Comparison of ENCODE assay signal across 20 cellular contexts in genomic region chr5:160923431-160923830, GRCh38.
DNase-seq lines count a peak whose midpoint lies in the region; ATAC-seq, FAIRE-seq and TF ChIP-seq lines count a peak whose summit lies in the region.
"Had no signal": no experiment of that assay in that cellular context is flagged by ENCODE, and none has a peak within 500 bp of the region (broad histone marks: within the 10 kb centered on the region; RNA-seq: fewer than 3 reads in every experiment).

No MANE protein-coding gene starts in this region.

- no peaks in the 10 kb centered on the region for H3K9me3 ChIP-seq in GM12878 (replicated peaks; ENCODE audit: control insufficient read depth, insufficient read depth, low read length)
- H3K9me3 ChIP-seq: BE2C had no signal

- intact Hi-C loops in GM12878 (cut with micrococcal nuclease; ENCODE audit: unreplicated experiment), result no loop called here

- TF ChIP-seq POLR2A in GM12878 (IDR thresholded peaks at IDR 0.05; ENCODE audit: low read depth, low read length), result no peak

- H3K4me1 Mint-ChIP-seq in mesothelial cell of epicardium (peaks cover 50% of the 10 kb centered on the region), type B pancreatic cell (ENCODE audit: unreplicated experiment) (peaks cover 3% of the 10 kb centered on the region)
- H3K4me1 Mint-ChIP-seq: CD4-positive, CD25-positive, alpha-beta regulatory T cell; IgD-negative memory B cell had no signal

- H3K27ac ChIP-seq in GM12878 (ENCODE audit: control insufficient read depth, insufficient read depth), result no peak overlapping the region
- H3K27ac ChIP-seq: SK-N-MC had no signal

- H3K4me1 ChIP-seq in GM12878 (ENCODE audit: control insufficient read depth, insufficient read depth, low read length), result no peaks in the 10 kb centered on the region
- H3K4me1 ChIP-seq: BE2C had no signal

- no peak for TF ChIP-seq EP300 in GM12878 (IDR thresholded peaks at IDR 0.05; ENCODE audit: borderline replicate concordance in 1 of 2, control insufficient read depth in 1 of 2, low read depth in 2 of 2, low read length in 2 of 2)

- no peak for TF ChIP-seq RAD21 in GM12878 (IDR thresholded peaks at IDR 0.05; ENCODE audit: insufficient read depth, low read depth, low read length)

- H3K36me3 Mint-ChIP-seq in mesothelial cell of epicardium (no peaks in the 10 kb centered on the region), type B pancreatic cell (no peaks in the 10 kb centered on the region)
- H3K36me3 Mint-ChIP-seq: CD4-positive, CD25-positive, alpha-beta regulatory T cell; IgD-negative memory B cell had no signal

- CTCF ChIA-PET in GM12878 (lab: Yijun Ruan, JAX), result no interaction called here

- SMC1A ChIA-PET in GM12878 (lab: Charles Lee; ENCODE audit: uncharacterized antibody, unreplicated experiment), result interaction anchor here (0.7 to 1.5 kb wide), 3 partner anchors 9 to 121 kb away, joined by 3 to 4 read pairs (median 3); no protein-coding TSS in a partner anchor

- H3K27me3 Mint-ChIP-seq in mesothelial cell of epicardium (ENCODE audit: low read depth) (no peaks in the 10 kb centered on the region), type B pancreatic cell (peaks cover 3% of the 10 kb centered on the region)
- H3K27me3 Mint-ChIP-seq: CD4-positive, CD25-positive, alpha-beta regulatory T cell had no signal

- TF ChIP-seq CTCF in GM12878 (IDR thresholded peaks at IDR 0.05 in 2 of 3, conservative IDR thresholded peaks at IDR 0.05 in 1 of 3; ENCODE audit: control insufficient read depth in 2 of 3, extremely low read depth in 1 of 3, insufficient read depth in 1 of 3, low read depth in 3 of 3, low read length in 3 of 3) (no peak), mesothelial cell of epicardium (IDR thresholded peaks at IDR 0.05; ENCODE audit: unreplicated experiment) (no peak), type B pancreatic cell (conservative IDR thresholded peaks at IDR 0.05) (no peak)

- no peak overlapping the region for H3K4me2 ChIP-seq in GM12878 (ENCODE audit: control insufficient read depth, insufficient read depth)

- H2AFZ ChIP-seq in GM12878 (ENCODE audit: control insufficient read depth, low read depth, low read length), result no peak overlapping the region

- in situ Hi-C loops in GM12878 (cut with MboI), result no loop called here

- POLR2A ChIA-PET in GM12878 (lab: Charles Lee), result no interaction called here

- no peak overlapping the region for H3K4me3 ChIP-seq in GM12878
- H3K4me3 ChIP-seq: SK-N-MC had no signal

- H3K4me3 Mint-ChIP-seq in mesothelial cell of epicardium (no peak overlapping the region), type B pancreatic cell (peak overlapping the region; percentile 66)
- H3K4me3 Mint-ChIP-seq: CD4-positive, CD25-positive, alpha-beta regulatory T cell; HFFc6; IgD-negative memory B cell had no signal

- H3K79me2 ChIP-seq in GM12878 (ENCODE audit: control insufficient read depth, insufficient read depth, low read length), result no peaks in the 10 kb centered on the region

- no peak overlapping the region for H3K9ac ChIP-seq in GM12878 (ENCODE audit: control insufficient read depth, insufficient read depth, low read length)

- H4K20me1 ChIP-seq in GM12878 (ENCODE audit: control insufficient read depth, insufficient read depth), result no peaks in the 10 kb centered on the region

- H3K27ac Mint-ChIP-seq in mesothelial cell of epicardium, result peak overlapping the region; percentile 87
- peak overlapping the region; percentile 89 for H3K27ac Mint-ChIP-seq in type B pancreatic cell
- H3K27ac Mint-ChIP-seq: CD4-positive, CD25-positive, alpha-beta regulatory T cell; HFFc6; IgD-negative memory B cell had no signal

- H3K36me3 ChIP-seq in GM12878 (ENCODE audit: control insufficient read depth in 2 of 2, insufficient read depth in 2 of 2, low read length in 1 of 2), result no peaks in the 10 kb centered on the region
- H3K36me3 ChIP-seq: BE2C had no signal

- no TSS peak for BruUV-seq in GM12878 (replicated peaks; lab: Mats Ljungman, UMichigan)

- ATAC-seq in GM12878, result no peak

- RAD21 ChIA-PET in GM12878 (lab: Charles Lee; ENCODE audit: unreplicated experiment), result no interaction called here

- no peaks in the 10 kb centered on the region for H3K27me3 ChIP-seq in GM12878 (replicated peaks in 1 of 2; ENCODE audit: control insufficient read depth in 2 of 2, insufficient read depth in 2 of 2, low read length in 1 of 2)
- H3K27me3 ChIP-seq: BE2C had no signal

- DNase-seq in NCI-H2029 treated with DMSO at 0.1 percent for 48 hours (lab: John Stamatoyannopoulos, UW) (peak; percentile 38), NCI-H2029 (lab: John Stamatoyannopoulos, UW) (no peak), GM12878 (ENCODE audit: low read depth, low spot score) (no peak), mesothelial cell of epicardium (ENCODE audit: low spot score in 2 of 2, unreplicated experiment in 2 of 2) (no peak), type B pancreatic cell (ENCODE audit: extremely low spot score, unreplicated experiment) (no peak), nucleus accumbens (lab: John Stamatoyannopoulos, UW) (no peak), NCI-H2171 (lab: John Stamatoyannopoulos, UW) (no peak), midbrain (lab: John Stamatoyannopoulos, UW) (no peak)
- DNase-seq: BE2C; CD4-positive, CD25-positive, alpha-beta regulatory T cell; COR-L47; HFFc6; Karpas-422; NCI-H1417 treated with DMSO at 0.1 percent for 48 hours; NCI-H1930; NCI-H446 treated with DMSO at 0.1 percent for 48 hours; OCI-M1; SHP77 had no signal

- H3K9me3 Mint-ChIP-seq in mesothelial cell of epicardium (no peaks in the 10 kb centered on the region), type B pancreatic cell (no peaks in the 10 kb centered on the region)
- H3K9me3 Mint-ChIP-seq: CD4-positive, CD25-positive, alpha-beta regulatory T cell had no signal

- 23% methylated on average over 6 of the region's 6 CpGs for WGBS in GM12878 (ENCODE audit: insufficient coverage, insufficient replicate concordance, low lambda C conversion rate, missing lambda C conversion rate)

- peak; percentile 62 for FAIRE-seq in GM12878 (lab: Jason Lieb, UNC)

TF ChIP-seq in GM12878, 131 proteins besides CTCF, POLR2A, EP300 and RAD21:
- TF ChIP-seq REST (IDR thresholded peaks at IDR 0.05; ENCODE audit: low read depth, low read length), result no peak
- no peak for TF ChIP-seq MAX (IDR thresholded peaks at IDR 0.05; ENCODE audit: low read depth, low read length)
- no peak for TF ChIP-seq SPI1 (IDR thresholded peaks at IDR 0.05; ENCODE audit: borderline replicate concordance, insufficient read depth, low read depth, low read length)
- no peak for TF ChIP-seq NFYA (IDR thresholded peaks at IDR 0.05; ENCODE audit: borderline replicate concordance, low read depth, low read length)
- TF ChIP-seq EZH2 (IDR thresholded peaks at IDR 0.05; ENCODE audit: borderline replicate concordance, control insufficient read depth, low read depth, low read length), result no peak
- no peak for TF ChIP-seq ZBED1 (IDR thresholded peaks at IDR 0.05; ENCODE audit: borderline replicate concordance)
- TF ChIP-seq SREBF1 (IDR thresholded peaks at IDR 0.05; ENCODE audit: low read length), result no peak
- no peak for TF ChIP-seq POU2F2 (IDR thresholded peaks at IDR 0.05; ENCODE audit: borderline replicate concordance, low read depth, low read length)
- TF ChIP-seq HCFC1 (IDR thresholded peaks at IDR 0.05; ENCODE audit: low read length), result no peak
- no peak for TF ChIP-seq TBL1XR1 (IDR thresholded peaks at IDR 0.05; ENCODE audit: low read depth, low read length)
- TF ChIP-seq SUPT20H (IDR thresholded peaks at IDR 0.05; ENCODE audit: borderline replicate concordance, control insufficient read depth, low read depth, low read length), result no peak
